1 cellular context compared by ENCODE assay signal in the genomic region with DNA sequence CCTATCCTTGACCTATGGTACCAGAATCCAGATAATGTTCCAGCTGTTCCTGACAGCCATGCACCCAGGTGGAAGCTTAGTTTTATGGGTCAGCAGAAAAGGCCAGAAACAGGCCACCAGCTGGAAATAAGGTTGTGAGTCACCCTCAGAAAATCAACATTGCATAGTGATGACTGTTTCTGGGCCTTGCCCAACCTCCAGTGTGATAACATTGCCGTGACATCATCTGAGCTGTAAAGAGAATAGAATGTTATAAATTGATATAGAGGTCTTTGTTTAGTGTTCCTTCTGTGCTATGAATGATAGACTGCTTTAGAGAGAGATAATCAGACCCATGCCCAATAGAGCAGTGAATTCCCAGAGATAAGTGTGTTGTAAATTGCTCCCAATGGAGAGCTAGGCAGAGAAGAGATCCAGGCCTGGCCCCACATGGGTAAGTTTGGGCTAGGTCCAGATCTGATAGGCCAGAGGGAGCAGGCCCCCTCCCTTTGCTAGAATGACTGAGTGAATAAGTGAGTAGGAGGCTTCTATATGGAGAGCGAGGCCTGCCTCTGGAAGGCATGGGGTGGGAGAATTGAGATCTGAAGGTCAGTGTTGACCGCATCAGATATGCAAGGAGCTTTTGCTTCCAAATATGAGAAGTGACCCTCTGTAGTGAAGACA.
TF ChIP-seq lines count a peak whose summit lies in the region.

No MANE protein-coding gene starts in this region.

TF ChIP-seq in HepG2, 621 proteins besides CTCF, POLR2A, EP300 and RAD21 (continued from another document):
- TF ChIP-seq, protein P1, sequence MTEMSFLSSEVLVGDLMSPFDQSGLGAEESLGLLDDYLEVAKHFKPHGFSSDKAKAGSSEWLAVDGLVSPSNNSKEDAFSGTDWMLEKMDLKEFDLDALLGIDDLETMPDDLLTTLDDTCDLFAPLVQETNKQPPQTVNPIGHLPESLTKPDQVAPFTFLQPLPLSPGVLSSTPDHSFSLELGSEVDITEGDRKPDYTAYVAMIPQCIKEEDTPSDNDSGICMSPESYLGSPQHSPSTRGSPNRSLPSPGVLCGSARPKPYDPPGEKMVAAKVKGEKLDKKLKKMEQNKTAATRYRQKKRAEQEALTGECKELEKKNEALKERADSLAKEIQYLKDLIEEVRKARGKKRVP (CRISPR knock-in tag; IDR thresholded peaks at IDR 0.05): peak in 1 of 2 experiments; percentile 85; a peak in 2 of 4 replicates
- TF ChIP-seq ZNF530 (CRISPR knock-in tag; IDR thresholded peaks at IDR 0.05; ENCODE audit: low read depth) (no peak), ZNF607 (CRISPR knock-in tag; IDR thresholded peaks at IDR 0.05; ENCODE audit: borderline replicate concordance) (peak; percentile 34; the same call in 1 of the 2 replicates), ZNF670 (CRISPR knock-in tag; IDR thresholded peaks at IDR 0.05; ENCODE audit: borderline replicate concordance) (no peak), TBL1XR1 (IDR thresholded peaks at IDR 0.05; ENCODE audit: borderline replicate concordance, low read length, partially characterized antibody) (peak; percentile 44), TGIF2 (CRISPR knock-in tag; IDR thresholded peaks at IDR 0.05) (peak; percentile 94), CEBPG (CRISPR knock-in tag; IDR thresholded peaks at IDR 0.05) (peak; percentile 81), HMG20A (CRISPR knock-in tag; IDR thresholded peaks at IDR 0.05; ENCODE audit: borderline replicate concordance) (peak; percentile 86; the same call in 1 of the 2 replicates), MED8 (CRISPR knock-in tag; IDR thresholded peaks at IDR 0.05; ENCODE audit: insufficient replicate concordance) (no peak), MIER3 (CRISPR knock-in tag; IDR thresholded peaks at IDR 0.05; ENCODE audit: borderline replicate concordance) (peak; percentile 33; the same call in 1 of the 2 replicates), PPARG (CRISPR knock-in tag; conservative IDR thresholded peaks at IDR 0.05) (peak; percentile 44; the same call in 1 of the 2 replicates), ELF3 (CRISPR knock-in tag; IDR thresholded peaks at IDR 0.05) (peak; percentile 71; the same call in 1 of the 2 replicates), ZZZ3 (CRISPR knock-in tag; IDR thresholded peaks at IDR 0.05; ENCODE audit: borderline replicate concordance) (no peak), NR2F2 (IDR thresholded peaks at IDR 0.05; ENCODE audit: borderline replicate concordance, low read depth) (peak; percentile 19; the same call in 1 of the 2 replicates), FOXA3 (CRISPR knock-in tag; IDR thresholded peaks at IDR 0.05) (peak; percentile 88), HDAC1 (CRISPR knock-in tag; IDR thresholded peaks at IDR 0.05) (peak; percentile 43; the same call in 1 of the 2 replicates)
- TF ChIP-seq, protein P2, sequence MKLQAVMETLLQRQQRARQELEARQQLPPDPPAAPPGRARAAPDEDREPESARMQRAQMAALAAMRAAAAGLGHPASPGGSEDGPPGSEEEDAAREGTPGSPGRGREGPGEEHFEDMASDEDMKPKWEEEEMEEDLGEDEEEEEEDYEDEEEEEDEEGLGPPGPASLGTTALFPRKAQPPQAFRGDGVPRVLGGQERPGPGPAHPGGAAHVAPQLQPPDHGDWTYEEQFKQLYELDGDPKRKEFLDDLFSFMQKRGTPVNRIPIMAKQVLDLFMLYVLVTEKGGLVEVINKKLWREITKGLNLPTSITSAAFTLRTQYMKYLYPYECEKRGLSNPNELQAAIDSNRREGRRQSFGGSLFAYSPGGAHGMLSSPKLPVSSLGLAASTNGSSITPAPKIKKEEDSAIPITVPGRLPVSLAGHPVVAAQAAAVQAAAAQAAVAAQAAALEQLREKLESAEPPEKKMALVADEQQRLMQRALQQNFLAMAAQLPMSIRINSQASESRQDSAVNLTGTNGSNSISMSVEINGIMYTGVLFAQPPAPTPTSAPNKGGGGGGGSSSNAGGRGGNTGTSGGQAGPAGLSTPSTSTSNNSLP (IDR thresholded peaks at IDR 0.05; ENCODE audit: low read depth, low read length): peak; percentile 63
- TF ChIP-seq, protein P3, sequence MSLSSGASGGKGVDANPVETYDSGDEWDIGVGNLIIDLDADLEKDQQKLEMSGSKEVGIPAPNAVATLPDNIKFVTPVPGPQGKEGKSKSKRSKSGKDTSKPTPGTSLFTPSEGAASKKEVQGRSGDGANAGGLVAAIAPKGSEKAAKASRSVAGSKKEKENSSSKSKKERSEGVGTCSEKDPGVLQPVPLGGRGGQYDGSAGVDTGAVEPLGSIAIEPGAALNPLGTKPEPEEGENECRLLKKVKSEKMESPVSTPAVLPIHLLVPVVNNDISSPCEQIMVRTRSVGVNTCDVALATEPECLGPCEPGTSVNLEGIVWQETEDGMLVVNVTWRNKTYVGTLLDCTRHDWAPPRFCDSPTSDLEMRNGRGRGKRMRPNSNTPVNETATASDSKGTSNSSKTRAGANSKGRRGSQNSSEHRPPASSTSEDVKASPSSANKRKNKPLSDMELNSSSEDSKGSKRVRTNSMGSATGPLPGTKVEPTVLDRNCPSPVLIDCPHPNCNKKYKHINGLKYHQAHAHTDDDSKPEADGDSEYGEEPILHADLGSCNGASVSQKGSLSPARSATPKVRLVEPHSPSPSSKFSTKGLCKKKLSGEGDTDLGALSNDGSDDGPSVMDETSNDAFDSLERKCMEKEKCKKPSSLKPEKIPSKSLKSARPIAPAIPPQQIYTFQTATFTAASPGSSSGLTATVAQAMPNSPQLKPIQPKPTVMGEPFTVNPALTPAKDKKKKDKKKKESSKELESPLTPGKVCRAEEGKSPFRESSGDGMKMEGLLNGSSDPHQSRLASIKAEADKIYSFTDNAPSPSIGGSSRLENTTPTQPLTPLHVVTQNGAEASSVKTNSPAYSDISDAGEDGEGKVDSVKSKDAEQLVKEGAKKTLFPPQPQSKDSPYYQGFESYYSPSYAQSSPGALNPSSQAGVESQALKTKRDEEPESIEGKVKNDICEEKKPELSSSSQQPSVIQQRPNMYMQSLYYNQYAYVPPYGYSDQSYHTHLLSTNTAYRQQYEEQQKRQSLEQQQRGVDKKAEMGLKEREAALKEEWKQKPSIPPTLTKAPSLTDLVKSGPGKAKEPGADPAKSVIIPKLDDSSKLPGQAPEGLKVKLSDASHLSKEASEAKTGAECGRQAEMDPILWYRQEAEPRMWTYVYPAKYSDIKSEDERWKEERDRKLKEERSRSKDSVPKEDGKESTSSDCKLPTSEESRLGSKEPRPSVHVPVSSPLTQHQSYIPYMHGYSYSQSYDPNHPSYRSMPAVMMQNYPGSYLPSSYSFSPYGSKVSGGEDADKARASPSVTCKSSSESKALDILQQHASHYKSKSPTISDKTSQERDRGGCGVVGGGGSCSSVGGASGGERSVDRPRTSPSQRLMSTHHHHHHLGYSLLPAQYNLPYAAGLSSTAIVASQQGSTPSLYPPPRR (CRISPR knock-in tag; IDR thresholded peaks at IDR 0.05; ENCODE audit: borderline replicate concordance): 0 out of 2 replicates have a peak, but pooled peaks have one; percentile 12
- TF ChIP-seq, protein P4, sequence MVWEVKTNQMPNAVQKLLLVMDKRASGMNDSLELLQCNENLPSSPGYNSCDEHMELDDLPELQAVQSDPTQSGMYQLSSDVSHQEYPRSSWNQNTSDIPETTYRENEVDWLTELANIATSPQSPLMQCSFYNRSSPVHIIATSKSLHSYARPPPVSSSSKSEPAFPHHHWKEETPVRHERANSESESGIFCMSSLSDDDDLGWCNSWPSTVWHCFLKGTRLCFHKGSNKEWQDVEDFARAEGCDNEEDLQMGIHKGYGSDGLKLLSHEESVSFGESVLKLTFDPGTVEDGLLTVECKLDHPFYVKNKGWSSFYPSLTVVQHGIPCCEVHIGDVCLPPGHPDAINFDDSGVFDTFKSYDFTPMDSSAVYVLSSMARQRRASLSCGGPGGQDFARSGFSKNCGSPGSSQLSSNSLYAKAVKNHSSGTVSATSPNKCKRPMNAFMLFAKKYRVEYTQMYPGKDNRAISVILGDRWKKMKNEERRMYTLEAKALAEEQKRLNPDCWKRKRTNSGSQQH (CRISPR knock-in tag; IDR thresholded peaks at IDR 0.05; ENCODE audit: low read depth): 0 out of 2 replicates have a peak, but pooled peaks have one; percentile 52
